8 cellular contexts compared by ENCODE assay signal in genomic region chr5:157820593-157821252, GRCh38. TPM values are rescaled to one million over a fixed set of nuclear protein-coding genes. Genes with fewer than 3 reads are reported as not detected.
A peak's percentile ranks its signal among the peaks of the same experiment; 100 is the strongest.
DNase-seq lines count a peak whose midpoint lies in the region; ATAC-seq, FAIRE-seq and TF ChIP-seq lines count a peak whose summit lies in the region.

No MANE protein-coding gene starts in this region.

- no peak overlapping the region for H3K4me3 Mint-ChIP-seq in CD8-positive, alpha-beta memory T cell
- H3K4me3 Mint-ChIP-seq in H9 (no peak overlapping the region), neural progenitor cell (no peak overlapping the region)

- H3K9me3 ChIP-seq in CD8-positive, alpha-beta memory T cell (ENCODE audit: low read length): no peaks in the 10 kb centered on the region
- H3K9me3 ChIP-seq in H9 (ENCODE audit: control insufficient read depth, low read depth, low read length) (no peaks in the 10 kb centered on the region), Peyer's patch (peaks cover 0 to 4% (median 0%) of the 10 kb centered on the region in 4 donors), neural progenitor cell (ENCODE audit: low read depth) (peaks cover 3% of the 10 kb centered on the region)

- H3K4ac ChIP-seq in H9 (ENCODE audit: low read depth, low read length): no peak overlapping the region

- no peak overlapping the region for H3K23ac ChIP-seq in H9 (ENCODE audit: insufficient read length, low read depth, low read length)

- no peak overlapping the region for H3K4me3 ChIP-seq in CD8-positive, alpha-beta memory T cell (ENCODE audit: low read length)
- H3K4me3 ChIP-seq in Peyer's patch (no peak overlapping the region), neural progenitor cell (no peak overlapping the region)

- CTCF ChIA-PET in CD8-positive, alpha-beta memory T cell (lab: Charles Lee): interaction anchor here (0.7 to 1.7 kb wide), 5 partner anchors 9 to 174 kb away, joined by 3 to 5 read pairs (median 4); no protein-coding TSS in a partner anchor

- H3K9ac ChIP-seq in H9 (ENCODE audit: extremely low read depth, insufficient read length, low read length): no peak overlapping the region
- no peak overlapping the region for H3K9ac ChIP-seq in neural progenitor cell

- H3K4me2 ChIP-seq in H9 (ENCODE audit: insufficient read depth, insufficient read length, low read length) (no peak overlapping the region), neural progenitor cell (peak overlapping the region; percentile 26)

- no peak overlapping the region for H3K56ac ChIP-seq in H9 (ENCODE audit: insufficient read length, low read depth, low read length)

- H4K20me1 ChIP-seq in H9 (ENCODE audit: control insufficient read depth, insufficient read depth, insufficient read length) (no peaks in the 10 kb centered on the region), neural progenitor cell (ENCODE audit: low read depth) (peaks cover 21% of the 10 kb centered on the region)

- H2AFZ ChIP-seq in H9 (ENCODE audit: low read length) (no peak overlapping the region), neural progenitor cell (replicated peaks) (no peak overlapping the region)

- H3K36me3 ChIP-seq in CD8-positive, alpha-beta memory T cell (ENCODE audit: insufficient read depth, low read length): peaks cover under 1% of the 10 kb centered on the region
- H3K36me3 ChIP-seq in Peyer's patch (peaks cover 0 to 7% (median 0%) of the 10 kb centered on the region in 3 donors), neural progenitor cell (peaks cover 3% of the 10 kb centered on the region)

- no peak overlapping the region for H4K8ac ChIP-seq in H9 (replicated peaks; ENCODE audit: insufficient read length, low read depth, low read length)

- H3K27ac ChIP-seq in CD8-positive, alpha-beta memory T cell (ENCODE audit: low read depth, low read length): no peak overlapping the region
- H3K27ac ChIP-seq in H9 (ENCODE audit: insufficient read length, low read depth, low read length): no peak overlapping the region
- H3K27ac ChIP-seq in Peyer's patch: no peak overlapping the region
- peak overlapping the region; percentile 82 for H3K27ac ChIP-seq in neural progenitor cell

- peaks cover 0 to 5% (median 2%) of the 10 kb centered on the region in 5 donors for H3K9me3 Mint-ChIP-seq in CD8-positive, alpha-beta memory T cell
- no peaks in the 10 kb centered on the region for H3K9me3 Mint-ChIP-seq in H9
- H3K9me3 Mint-ChIP-seq in neural progenitor cell: no peaks in the 10 kb centered on the region

- ATAC-seq in HG03378 (IDR thresholded peaks at IDR 0.05; ENCODE audit: unreplicated experiment): no peak
- no peak for ATAC-seq in HG02763 (IDR thresholded peaks at IDR 0.05; ENCODE audit: unreplicated experiment)

- FAIRE-seq in endometrium (lab: Jason Lieb, UNC): peak; percentile 91

- no peak overlapping the region for H2BK15ac ChIP-seq in H9 (ENCODE audit: low read depth, low read length)

- H3K36me3 Mint-ChIP-seq in CD8-positive, alpha-beta memory T cell: peaks cover 6 to 16% (median 11%) of the 10 kb centered on the region in 3 donors
- peaks cover 0 to 10% (median 0%) of the 10 kb centered on the region in 3 experiments; a peak in 2 of 7 replicates for H3K36me3 Mint-ChIP-seq in H9 (ENCODE audit: insufficient read depth in 1 of 3, low read depth in 3 of 3)
- peaks cover 7% of the 10 kb centered on the region for H3K36me3 Mint-ChIP-seq in neural progenitor cell

- no peak overlapping the region for H2AK5ac ChIP-seq in H9 (ENCODE audit: insufficient read length, low read length)

- no peak overlapping the region for H2BK20ac ChIP-seq in H9 (ENCODE audit: low read depth, low read length, poor library complexity, severe bottlenecking)

- H3K27me3 ChIP-seq in CD8-positive, alpha-beta memory T cell (ENCODE audit: insufficient read depth, low read length, poor library complexity, severe bottlenecking): no peaks in the 10 kb centered on the region
- H3K27me3 ChIP-seq in H9 (ENCODE audit: insufficient read depth, low read length) (no peaks in the 10 kb centered on the region), Peyer's patch (no peaks in the 10 kb centered on the region), neural progenitor cell (no peaks in the 10 kb centered on the region)

- peak in 2 of 5 donors; percentile 19 to 29 for DNase-seq in CD8-positive, alpha-beta memory T cell
- DNase-seq in H9 (no peak), Peyer's patch (no peak), neural progenitor cell (ENCODE audit: low spot score) (peak; percentile 74), HK-2 (ENCODE audit: unreplicated experiment) (no peak)

- no peak overlapping the region for H2BK12ac ChIP-seq in H9 (ENCODE audit: insufficient read length, low read depth, low read length)

- WGBS in H9 (ENCODE audit: extremely low coverage, insufficient read length, low lambda C conversion rate): no CpG with 5 or more reads among the region's 6 CpGs

- H3K18ac ChIP-seq in H9 (ENCODE audit: insufficient read length, low read depth, low read length): no peak overlapping the region

- no peak overlapping the region for H2BK120ac ChIP-seq in H9 (ENCODE audit: low read depth, low read length, poor library complexity, severe bottlenecking)

- no peak for TF ChIP-seq POLR2A in Peyer's patch (IDR thresholded peaks at IDR 0.05)

- no peaks in the 10 kb centered on the region for H3K79me1 ChIP-seq in H9 (ENCODE audit: insufficient read depth, low read depth, low read length, poor library complexity, severe bottlenecking)

- TF ChIP-seq CTCF in H9 (conservative IDR thresholded peaks at IDR 0.05) (peak; percentile 70), Peyer's patch (IDR thresholded peaks at IDR 0.05) (peak in 5 of 6 experiments; percentile 18 to 54 (median 52)), neural progenitor cell (IDR thresholded peaks at IDR 0.05) (peak; percentile 72)

- H4K5ac ChIP-seq in H9 (ENCODE audit: insufficient read length, low read depth, low read length): no peak overlapping the region

- no peak overlapping the region for H2BK5ac ChIP-seq in H9 (ENCODE audit: insufficient read length, low read length)

- H3K79me2 ChIP-seq in H9 (ENCODE audit: insufficient read depth, low read length): peaks cover 5% of the 10 kb centered on the region; the same call in 1 of the 2 replicates
- peaks cover 88% of the 10 kb centered on the region for H3K79me2 ChIP-seq in neural progenitor cell (ENCODE audit: low read depth)

- no peak overlapping the region for H3T11ph ChIP-seq in H9 (ENCODE audit: low read length)

- H3K27ac Mint-ChIP-seq in CD8-positive, alpha-beta memory T cell: peak overlapping the region in 6 of 8 donors; percentile 18 to 87 (median 57)
- H3K27ac Mint-ChIP-seq in H9: peak overlapping the region in 2 of 3 experiments; percentile 74 to 92; a peak in 3 of 7 replicates
- no peak overlapping the region for H3K27ac Mint-ChIP-seq in neural progenitor cell

- H3K14ac ChIP-seq in H9 (ENCODE audit: insufficient read depth, low read length): no peak overlapping the region

- H3F3A ChIP-seq in neural progenitor cell (ENCODE audit: low read depth): peaks cover 8% of the 10 kb centered on the region

- no peaks in the 10 kb centered on the region for H3K23me2 ChIP-seq in H9 (ENCODE audit: insufficient read length, low read depth, low read length, poor library complexity, severe bottlenecking)

- H3K27me3 Mint-ChIP-seq in CD8-positive, alpha-beta memory T cell: no peaks in the 10 kb centered on the region
- no peaks in the 10 kb centered on the region for H3K27me3 Mint-ChIP-seq in H9 (ENCODE audit: low read depth)
- H3K27me3 Mint-ChIP-seq in neural progenitor cell (ENCODE audit: insufficient read depth, low read depth): peaks cover 4% of the 10 kb centered on the region

- H3K4me1 ChIP-seq in CD8-positive, alpha-beta memory T cell (ENCODE audit: insufficient read depth, low read length): no peaks in the 10 kb centered on the region
- H3K4me1 ChIP-seq in H9 (ENCODE audit: insufficient read depth, low read length) (peaks cover 3% of the 10 kb centered on the region; the same call in 1 of the 2 replicates), Peyer's patch (peaks cover 0 to 11% (median 0%) of the 10 kb centered on the region in 4 donors), neural progenitor cell (peaks cover 23% of the 10 kb centered on the region)

- POLR2A ChIA-PET in CD8-positive, alpha-beta memory T cell (lab: Charles Lee): no interaction called here

- H3K4me1 Mint-ChIP-seq in CD8-positive, alpha-beta memory T cell: peaks cover 37 to 62% (median 62%) of the 10 kb centered on the region in 3 donors
- H3K4me1 Mint-ChIP-seq in H9: peaks cover 24 to 28% of the 10 kb centered on the region in 2 experiments
- peaks cover 21% of the 10 kb centered on the region for H3K4me1 Mint-ChIP-seq in neural progenitor cell

- H4K91ac ChIP-seq in H9 (ENCODE audit: insufficient read length, low read depth, low read length): no peak overlapping the region

RNA-seq across cellular contexts. Expression of gene CLINT1, which starts 38.2 kb away (rescaled TPM):
- total RNA-seq in CD8-positive, alpha-beta memory T cell: 10 to 100 TPM; 72.3 to 73.1 TPM
- polyA plus RNA-seq in CD8-positive, alpha-beta memory T cell: 91.1 TPM
- total RNA-seq in H9 (2021): 74.0 and 79.1 TPM in 2 replicates
- total RNA-seq in Peyer's patch: 100 to 1,000 TPM; 115 to 177 (median 133) TPM
- total RNA-seq in neural progenitor cell (ENCODE audit: low replicate concordance): 58.4 and 65.0 TPM in 2 replicates
